22 cellular contexts compared by ENCODE assay signal in genomic region chr6:41624621-41625365, GRCh38. TPM values are rescaled to one million over a fixed set of nuclear protein-coding genes. Genes with fewer than 3 reads are reported as not detected.
"Had no signal": no experiment of that assay in that cellular context is flagged by ENCODE, and none has a peak within 500 bp of the region (broad histone marks: within the 10 kb centered on the region; RNA-seq: fewer than 3 reads in every experiment).

No MANE protein-coding gene starts in this region.

- H3K4me1 ChIP-seq: psoas muscle had no signal

- H3K27me3 ChIP-seq: suprapubic skin, vagina had no signal

- H3K36me3 ChIP-seq: left ventricle myocardium inferior, suprapubic skin, transverse colon, vagina had no signal

- ATAC-seq: activated CD8-positive, alpha-beta T cell treated with anti-CD3 and anti-CD28 coated beads for 36 hours; psoas muscle; stimulated activated naive CD8-positive, alpha-beta T cell treated with anti-CD3 and anti-CD28 coated beads, Interleukin-15, amount 100 ng/mL, for 72 hours had no signal

- H3K36me3 Mint-ChIP-seq: T-cell had no signal

- H3K27ac Mint-ChIP-seq: activated CD8-positive, alpha-beta T cell treated with anti-CD3 and anti-CD28 coated beads for 36 hours; activated T-cell treated with anti-CD3 and anti-CD28 coated beads, Interleukin-2, amount 50 U/mL, for 24 hours; activated T-helper 2 cell treated with anti-CD3 and anti-CD28 coated beads, Interferon-gamma antibody, Interleukin-2, Interleukin-4, amounts not matched to agents 10 μg/mL and 5 μg/mL and 100 μg/mL, durations not matched to agents 14 hours and 24 hours and 36 hours; dendritic cell treated with granulocyte-macrophage colony-stimulating factor and Interleukin-4, amounts not matched to agents 40 ng/mL and 50 ng/mL, for 4 days; memory B cell; naive B cell had no signal

- H3K9me3 Mint-ChIP-seq: activated CD4-positive, alpha-beta T cell treated with anti-CD3 and anti-CD28 coated beads, Interleukin-2, amount 10 ng/mL, durations not matched to agents 24 days and 14 days; dendritic cell treated with granulocyte-macrophage colony-stimulating factor and Interleukin-4, amounts not matched to agents 40 ng/mL and 50 ng/mL, for 4 days; neural crest cell had no signal

- H3K27me3 Mint-ChIP-seq: stimulated activated naive CD8-positive, alpha-beta T cell treated with anti-CD3 and anti-CD28 coated beads, Interleukin-15, amount 100 ng/mL, for 72 hours had no signal

- H3K4me3 ChIP-seq: left ventricle myocardium inferior, psoas muscle, skin epidermis, suprapubic skin, transverse colon, vagina had no signal

- H3K27ac ChIP-seq: left ventricle myocardium inferior, psoas muscle, skin epidermis, suprapubic skin, transverse colon, vagina had no signal

- DNase-seq: activated CD4-positive, alpha-beta T cell treated with anti-CD3 and anti-CD28 coated beads, Interleukin-2, amount 10 ng/mL, durations not matched to agents 24 days and 14 days; activated naive CD4-positive, alpha-beta T cell treated with Interleukin-2 at 50 U/mL for 16 hours; activated T-cell treated with anti-CD3 and anti-CD28 coated beads, Interleukin-2, amount 50 U/mL, for 24 hours; cerebellar nuclear complex; effector CD8-positive, alpha-beta T cell; foreskin fibroblast; naive B cell; stimulated activated CD4-positive, alpha-beta T cell treated with anti-CD3 and anti-CD28 coated beads, Interleukin-2, amount 100 ng/mL, for 48 hours; stimulated activated naive CD8-positive, alpha-beta T cell treated with anti-CD3 and anti-CD28 coated beads, Interleukin-15, amount 100 ng/mL, for 72 hours had no signal

- H3K4me3 Mint-ChIP-seq: activated CD4-positive, alpha-beta T cell treated with anti-CD3 and anti-CD28 coated beads, Interleukin-2, amount 10 ng/mL, durations not matched to agents 24 days and 14 days; activated CD8-positive, alpha-beta T cell treated with anti-CD3 and anti-CD28 coated beads for 36 hours; activated T-cell treated with anti-CD3 and anti-CD28 coated beads, Interleukin-2, amount 50 U/mL, for 24 hours; dendritic cell treated with granulocyte-macrophage colony-stimulating factor and Interleukin-4, amounts not matched to agents 40 ng/mL and 50 ng/mL, for 4 days; memory B cell; naive B cell; neural crest cell; stimulated activated naive CD8-positive, alpha-beta T cell treated with anti-CD3 and anti-CD28 coated beads, Interleukin-15, amount 100 ng/mL, for 72 hours had no signal

- H3K9me3 ChIP-seq: psoas muscle, suprapubic skin, transverse colon, vagina had no signal

RNA-seq across cellular contexts. Expression of gene MDFI, which starts 13.5 kb away (rescaled TPM):
- total RNA-seq: activated CD4-positive, alpha-beta T cell treated with anti-CD3 and anti-CD28 coated beads, Interleukin-2, amount 10 ng/mL, durations not matched to agents 24 days and 14 days; activated CD8-positive, alpha-beta T cell treated with anti-CD3 and anti-CD28 coated beads for 36 hours; activated T-helper 2 cell treated with anti-CD3 and anti-CD28 coated beads, Interferon-gamma antibody, Interleukin-2, Interleukin-4, amounts not matched to agents 10 μg/mL and 5 μg/mL and 100 μg/mL, durations not matched to agents 14 hours and 24 hours and 36 hours; mononuclear cell; T-cell had no signal
